10 cellular contexts compared by ENCODE assay signal in the genomic region with DNA sequence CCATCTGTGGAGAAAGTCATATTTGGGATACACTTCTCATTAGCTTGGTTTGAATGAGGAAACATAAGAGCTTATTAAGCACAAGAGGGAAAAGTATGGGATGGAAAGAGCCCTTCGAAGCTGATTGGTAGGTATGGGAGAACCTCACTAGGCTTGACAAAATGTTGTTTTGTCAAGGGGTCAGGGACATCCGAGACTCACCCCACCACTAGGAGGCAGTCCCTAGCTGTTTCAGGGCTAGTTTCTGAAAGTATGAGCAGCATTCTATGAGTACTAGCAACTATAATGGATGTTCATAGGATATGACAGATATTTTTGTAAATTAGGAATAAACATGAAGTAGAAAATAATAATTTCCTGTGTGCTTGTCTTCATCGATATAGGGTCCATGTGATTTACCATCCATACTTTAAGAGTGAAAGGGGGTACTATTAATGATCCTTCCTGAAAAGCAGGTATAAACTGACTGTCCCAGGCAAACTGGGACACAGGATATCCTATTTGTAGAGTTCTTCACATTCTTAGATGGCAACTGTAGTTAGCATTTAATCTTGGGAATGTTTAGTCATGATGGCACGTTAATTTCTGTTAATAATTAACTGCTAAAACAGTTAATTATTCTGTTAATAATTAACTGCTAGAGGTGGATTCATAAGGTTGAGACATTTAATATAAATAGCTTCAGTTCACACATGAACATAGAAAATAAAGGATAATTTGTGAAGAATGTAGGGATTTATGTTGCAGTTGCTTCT. TPM values are rescaled to one million over a fixed set of nuclear protein-coding genes. Genes with fewer than 3 reads are reported as not detected.
DNase-seq lines count a peak whose midpoint lies in the region; ATAC-seq and TF ChIP-seq lines count a peak whose summit lies in the region.
"Had no signal": no experiment of that assay in that cellular context is flagged by ENCODE, and none has a peak within 500 bp of the region (broad histone marks: within the 10 kb centered on the region; RNA-seq: fewer than 3 reads in every experiment).

No MANE protein-coding gene starts in this region.

- H3F3A ChIP-seq in smooth muscle cell (ENCODE audit: low read depth), result no peaks in the 10 kb centered on the region

- no peak overlapping the region for H3K27ac ChIP-seq in smooth muscle cell (ENCODE audit: low read depth)
- no peak overlapping the region for H3K27ac ChIP-seq in uterus

- H2AFZ ChIP-seq in smooth muscle cell (ENCODE audit: low read depth), result no peak overlapping the region

- H3K4me2 ChIP-seq in smooth muscle cell, result no peak overlapping the region

- TF ChIP-seq CTCF in cardiac fibroblast (IDR thresholded peaks at IDR 0.05; ENCODE audit: low read depth, low read length) (peak; percentile 54), smooth muscle cell (IDR thresholded peaks at IDR 0.05; ENCODE audit: borderline replicate concordance, insufficient read depth, poor library complexity, severe bottlenecking) (peak; percentile 31), uterus (IDR thresholded peaks at IDR 0.05) (no peak)

- TF ChIP-seq POLR2A in uterus (IDR thresholded peaks at IDR 0.05), result no peak

- CTCF ChIA-PET in activated naive CD4-positive, alpha-beta T cell treated with anti-CD3 and anti-CD28 coated beads for 36 hours (lab: Charles Lee), result no interaction called here

- 63% methylated on average over 4 of the region's 4 CpGs for WGBS in smooth muscle cell (ENCODE audit: low lambda C conversion rate)

- H4K20me1 ChIP-seq in smooth muscle cell (ENCODE audit: low read depth), result no peaks in the 10 kb centered on the region

- intact Hi-C loops in activated naive CD4-positive, alpha-beta T cell treated with anti-CD3 and anti-CD28 coated beads for 36 hours (cut with micrococcal nuclease), result no loop called here
- intact Hi-C loops in uterus (cut with DNase I; ENCODE audit: low total_unique reads), result no loop called here
- intact Hi-C loops in sciatic nerve (cut with DNase I), result no loop called here

- H3K4me1 ChIP-seq in smooth muscle cell (ENCODE audit: low read depth) (no peaks in the 10 kb centered on the region), uterus (no peaks in the 10 kb centered on the region)

- no peaks in the 10 kb centered on the region for H3K9me3 ChIP-seq in smooth muscle cell (replicated peaks; ENCODE audit: low read depth)
- H3K9me3 ChIP-seq in uterus, result no peaks in the 10 kb centered on the region

- H3K9me3 Mint-ChIP-seq in activated naive CD4-positive, alpha-beta T cell treated with anti-CD3 and anti-CD28 coated beads for 36 hours, result no peaks in the 10 kb centered on the region

- ATAC-seq in sciatic nerve, result no peak

- H3K27me3 ChIP-seq in smooth muscle cell (ENCODE audit: low read depth), result peaks cover 3% of the 10 kb centered on the region
- H3K27me3 ChIP-seq in uterus, result no peaks in the 10 kb centered on the region

- H3K4me3 ChIP-seq in cardiac fibroblast (replicated peaks in 1 of 2; ENCODE audit: low read depth in 2 of 2, low read length in 2 of 2), result no peak overlapping the region
- H3K4me3 ChIP-seq in smooth muscle cell, result no peak overlapping the region
- no peak overlapping the region for H3K4me3 ChIP-seq in uterus

- peaks cover 10% of the 10 kb centered on the region for H3K27me3 Mint-ChIP-seq in activated naive CD4-positive, alpha-beta T cell treated with anti-CD3 and anti-CD28 coated beads for 36 hours (ENCODE audit: low read depth)

- peak; percentile 21 for DNase-seq in activated naive CD4-positive, alpha-beta T cell treated with anti-CD3 and anti-CD28 coated beads for 36 hours
- no peak for DNase-seq in activated naive CD4-positive, alpha-beta T cell treated with anti-CD3 and anti-CD28 coated beads, Interleukin-2, amount 50 U/mL, for 16 hours
- peak; percentile 13 for DNase-seq in LHCN-M2 (ENCODE audit: low read depth)
- DNase-seq in cardiac fibroblast (ENCODE audit: low read depth in 2 of 2), result peak in 1 of 2 donors; percentile 37
- DNase-seq in smooth muscle cell (lab: John Stamatoyannopoulos, UW; ENCODE audit: unreplicated experiment), result no peak
- DNase-seq in uterus, result no peak
- DNase-seq in NCI-H187 treated with DMSO at 0.1 percent for 48 hours (lab: John Stamatoyannopoulos, UW), result no peak
- DNase-seq in sciatic nerve (ENCODE audit: low spot score), result no peak
- DNase-seq: kidney; stimulated activated CD8-positive, alpha-beta memory T cell treated with anti-CD3 and anti-CD28 coated beads, Interleukin-4, amount 100 ng/mL, for 48 hours had no signal

- no peak overlapping the region for H3K27ac Mint-ChIP-seq in activated naive CD4-positive, alpha-beta T cell treated with anti-CD3 and anti-CD28 coated beads for 36 hours

- no peak overlapping the region for H3K9ac ChIP-seq in smooth muscle cell (ENCODE audit: low read depth)

- no peak overlapping the region for H3K4me3 Mint-ChIP-seq in activated naive CD4-positive, alpha-beta T cell treated with anti-CD3 and anti-CD28 coated beads for 36 hours

- H3K36me3 Mint-ChIP-seq in activated naive CD4-positive, alpha-beta T cell treated with anti-CD3 and anti-CD28 coated beads for 36 hours (ENCODE audit: low read depth), result no peaks in the 10 kb centered on the region

- no peaks in the 10 kb centered on the region for H3K4me1 Mint-ChIP-seq in activated naive CD4-positive, alpha-beta T cell treated with anti-CD3 and anti-CD28 coated beads for 36 hours (ENCODE audit: low read depth)

- no peaks in the 10 kb centered on the region for H3K79me2 ChIP-seq in smooth muscle cell (ENCODE audit: low read depth)

- no peaks in the 10 kb centered on the region for H3K36me3 ChIP-seq in smooth muscle cell (ENCODE audit: low read depth)
- H3K36me3 ChIP-seq in uterus, result no peaks in the 10 kb centered on the region

RNA-seq across cellular contexts. Expression of gene OTX1, which starts 28.4 kb away (rescaled TPM):
- not detected for total RNA-seq in activated naive CD4-positive, alpha-beta T cell treated with anti-CD3 and anti-CD28 coated beads for 36 hours
- 0.11 and 2.6 TPM in 2 replicates for total RNA-seq in LHCN-M2 (2014; rRNA removed)
- polyA plus RNA-seq in LHCN-M2 (2012), result 0.39 TPM
- total RNA-seq in smooth muscle cell, result not detected in 2 replicates
- 0.35 TPM in 1 of 2 replicates, not detected in the other for polyA plus RNA-seq in smooth muscle cell
- not detected for total RNA-seq in uterus
- total RNA-seq in sciatic nerve, result not detected
- total RNA-seq: kidney had no signal

Comparison
In these comparisons a context has a peak if more than half of its experiments do, and no peak if none do; other contexts are left out.
1. DNase-seq: peak in activated naive CD4-positive, alpha-beta T cell treated with anti-CD3 and anti-CD28 coated beads for 36 hours (single experiment) and LHCN-M2 (single experiment); none in activated naive CD4-positive, alpha-beta T cell treated with anti-CD3 and anti-CD28 coated beads, Interleukin-2, amount 50 U/mL, for 16 hours (single experiment), smooth muscle cell (single experiment), uterus (0 of 2), NCI-H187 treated with DMSO at 0.1 percent for 48 hours (single experiment) and sciatic nerve (single experiment).
2. CTCF ChIP-seq: peak in cardiac fibroblast (single experiment) and smooth muscle cell (single experiment); none in uterus (0 of 4).